26 cellular contexts compared by ENCODE assay signal in genomic region chr18:43247944-43248343, GRCh38. TPM values are rescaled to one million over a fixed set of nuclear protein-coding genes. Genes with fewer than 3 reads are reported as not detected.
A peak's percentile ranks its signal among the peaks of the same experiment; 100 is the strongest.
DNase-seq lines count a peak whose midpoint lies in the region; ATAC-seq and TF ChIP-seq lines count a peak whose summit lies in the region.
"Had no signal": no experiment of that assay in that cellular context is flagged by ENCODE, and none has a peak within 500 bp of the region (broad histone marks: within the 10 kb centered on the region; RNA-seq: fewer than 3 reads in every experiment).

No MANE protein-coding gene starts in this region.

- H3K9ac ChIP-seq in smooth muscle cell (ENCODE audit: low read depth), result no peak overlapping the region
- H3K9ac ChIP-seq: BLaER1 had no signal

- no peaks in the 10 kb centered on the region for H3K36me3 ChIP-seq in smooth muscle cell (ENCODE audit: low read depth)
- H3K36me3 ChIP-seq: BE2C, BLaER1 had no signal

- no peaks in the 10 kb centered on the region for H3K79me2 ChIP-seq in smooth muscle cell (ENCODE audit: low read depth)

- peak; percentile 48 for ATAC-seq in left lobe of liver
- ATAC-seq: GM12878 had no signal

- H3K4me3 ChIP-seq in smooth muscle cell, result no peak overlapping the region
- H3K4me3 ChIP-seq: BLaER1, GM12878 had no signal

- no peaks in the 10 kb centered on the region for H3K27me3 ChIP-seq in smooth muscle cell (ENCODE audit: low read depth)
- H3K27me3 ChIP-seq: BE2C, BLaER1 had no signal

- 83% methylated on average over 1 of the region's 1 CpG for WGBS in smooth muscle cell (ENCODE audit: low lambda C conversion rate)

- TF ChIP-seq CTCF in smooth muscle cell (IDR thresholded peaks at IDR 0.05; ENCODE audit: borderline replicate concordance, insufficient read depth, poor library complexity, severe bottlenecking), result no peak

- no peak overlapping the region for H3K27ac ChIP-seq in smooth muscle cell (ENCODE audit: low read depth)
- H3K27ac ChIP-seq: BLaER1 had no signal

- H3F3A ChIP-seq in smooth muscle cell (ENCODE audit: low read depth), result no peaks in the 10 kb centered on the region

- no peak overlapping the region for H2AFZ ChIP-seq in smooth muscle cell (ENCODE audit: low read depth)

- H3K4me2 ChIP-seq in smooth muscle cell, result no peak overlapping the region
- H3K4me2 ChIP-seq: BLaER1 had no signal

- H3K4me1 ChIP-seq in smooth muscle cell (ENCODE audit: low read depth), result no peaks in the 10 kb centered on the region
- H3K4me1 ChIP-seq: BE2C, BLaER1 had no signal

- no peaks in the 10 kb centered on the region for H3K9me3 ChIP-seq in smooth muscle cell (replicated peaks; ENCODE audit: low read depth)
- H3K9me3 ChIP-seq: BE2C, BLaER1 had no signal

- H4K20me1 ChIP-seq in smooth muscle cell (ENCODE audit: low read depth), result no peaks in the 10 kb centered on the region
- H4K20me1 ChIP-seq: BLaER1 had no signal

- DNase-seq in SKM-1 (lab: John Stamatoyannopoulos, UW; ENCODE audit: unreplicated experiment) (peak; percentile 3), SKM-1 treated with dmso at 0.1 percent for 144 hours (lab: John Stamatoyannopoulos, UW; ENCODE audit: unreplicated experiment) (peak; percentile 2), left lobe of liver (ENCODE audit: low spot score) (no peak), smooth muscle cell (lab: John Stamatoyannopoulos, UW; ENCODE audit: unreplicated experiment) (no peak), H4 (ENCODE audit: low spot score) (no peak)
- DNase-seq: 8988T; ACHN; BE2C; C1 segment of cervical spinal cord; CD4-positive, alpha-beta memory T cell; CD4-positive, CD25-positive, alpha-beta regulatory T cell; CD8-positive, alpha-beta memory T cell; COR-L47; DMS 273 treated with DMSO at 0.1 percent for 48 hours; DMS153; DMS53; DMS79; DND-41; EL; GDM1 had no signal

RNA-seq across cellular contexts. Expression of gene SYT4, which starts 29.3 kb away (rescaled TPM):
- total RNA-seq in left lobe of liver (not detected), smooth muscle cell (2.9 and 3.9 TPM in 2 replicates)
- polyA plus RNA-seq in smooth muscle cell, result 1.1 and 1.5 TPM in 2 replicates
- total RNA-seq in H4 (2014; rRNA removed; shearing (Covaris generic)), result 0.37 and 0.92 TPM in 2 replicates
- total RNA-seq: CD4-positive, alpha-beta memory T cell; CD8-positive, alpha-beta memory T cell; Daoy; G401 had no signal
- polyA plus RNA-seq: AG04450; CD14-positive monocyte; CD4-positive, alpha-beta memory T cell; CD8-positive, alpha-beta memory T cell had no signal

Comparison
In these comparisons a context has a peak if more than half of its experiments do, and no peak if none do; other contexts are left out.
1. DNase-seq: peak in SKM-1 (single experiment) and SKM-1 treated with dmso at 0.1 percent for 144 hours (single experiment); none in left lobe of liver (single experiment), smooth muscle cell (single experiment) and H4 (single experiment).